In the genomic region with DNA sequence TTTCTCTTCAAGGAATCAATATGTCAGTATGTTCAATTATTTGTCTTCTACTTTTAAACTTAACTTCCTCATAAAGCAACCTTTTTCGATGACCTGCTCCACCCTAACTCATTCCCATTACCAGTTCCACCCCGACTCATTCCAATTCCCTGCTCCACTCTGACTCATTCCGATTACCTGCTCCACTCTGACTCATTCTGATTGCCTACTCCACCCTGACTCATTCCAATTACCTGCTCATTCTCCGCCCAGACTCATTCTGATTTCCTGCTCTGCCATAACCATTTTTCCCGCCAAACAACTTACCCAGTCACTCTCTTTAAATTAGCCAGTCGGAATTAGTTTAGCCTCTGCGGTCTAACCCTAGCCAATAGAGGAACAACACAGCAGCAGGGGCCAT, we compare ENCODE assay signal across 19 cellular contexts.
DNase-seq lines count a peak whose midpoint lies in the region; ATAC-seq, FAIRE-seq and TF ChIP-seq lines count a peak whose summit lies in the region.
"Had no signal": no experiment of that assay in that cellular context is flagged by ENCODE, and none has a peak within 500 bp of the region (broad histone marks: within the 10 kb centered on the region; RNA-seq: fewer than 3 reads in every experiment).

No MANE protein-coding gene starts in this region.

- no peaks in the 10 kb centered on the region for H3K36me3 Mint-ChIP-seq in astrocyte (ENCODE audit: low read depth, unreplicated experiment)

- H3K4me3 ChIP-seq in astrocyte (ENCODE audit: insufficient read depth, low read depth, low read length) (no peak overlapping the region), heart left ventricle (no peak overlapping the region)
- H3K4me3 ChIP-seq: testis had no signal

- H3K4me3 Mint-ChIP-seq in astrocyte (ENCODE audit: unreplicated experiment): no peak overlapping the region
- H3K4me3 Mint-ChIP-seq: B cell, IgD-negative memory B cell had no signal

- FAIRE-seq in astrocyte (lab: Jason Lieb, UNC) (no peak), D721Med (lab: Jason Lieb, UNC) (no peak)

- no peaks in the 10 kb centered on the region for H3K79me2 ChIP-seq in astrocyte (ENCODE audit: insufficient read depth, low read length)

- H3K9me3 ChIP-seq in astrocyte (ENCODE audit: insufficient read depth, low read depth, low read length): peaks cover 4% of the 10 kb centered on the region
- H3K9me3 ChIP-seq in heart left ventricle: peaks cover 0 to 31% (median 2%) of the 10 kb centered on the region in 12 donors
- H3K9me3 ChIP-seq: testis had no signal

- DNase-seq in Daoy (ENCODE audit: low read depth): peak; percentile 59
- peak; percentile 81 for DNase-seq in HT1080 (ENCODE audit: low read depth)
- peak; percentile 4 for DNase-seq in astrocyte (ENCODE audit: low read depth)
- DNase-seq in kidney tubule cell (ENCODE audit: low spot score): peak; percentile 81
- no peak for DNase-seq in DMS153 treated with DMSO at 0.1 percent for 48 hours (lab: John Stamatoyannopoulos, UW; ENCODE audit: unreplicated experiment)
- DNase-seq in heart left ventricle: no peak
- DNase-seq in D721Med (ENCODE audit: insufficient read length, low spot score): no peak
- DNase-seq: activated CD4-positive, alpha-beta T cell treated with anti-CD3 and anti-CD28 coated beads for 1 hour; activated gamma-delta T cell treated with Interleukin-2 at 50 U/mL for 16 hours; HCEC 1CT; NCI-H1092; NCI-H2107; SHP77 treated with DMSO at 0.1 percent for 48 hours; stimulated activated CD4-positive, alpha-beta T cell treated with anti-CD3 and anti-CD28 coated beads, Interleukin-2, amount 100 ng/mL, for 48 hours; testis had no signal

- no peak for ATAC-seq in HG03521 (IDR thresholded peaks at IDR 0.05; ENCODE audit: unreplicated experiment)
- ATAC-seq in heart left ventricle: no peak
- ATAC-seq: sciatic nerve had no signal

- H3K4me2 ChIP-seq in astrocyte (ENCODE audit: low read length): no peak overlapping the region

- TF ChIP-seq CTCF in astrocyte (IDR thresholded peaks at IDR 0.05; ENCODE audit: insufficient read depth, low read depth, low read length) (no peak), heart left ventricle (IDR thresholded peaks at IDR 0.05) (no peak), D721Med (IDR thresholded peaks at IDR 0.05; ENCODE audit: insufficient read depth, missing control alignments) (no peak)

- no peak overlapping the region for H3K9ac ChIP-seq in astrocyte (ENCODE audit: low read length)

- H3K4me1 Mint-ChIP-seq in astrocyte (ENCODE audit: low read depth, unreplicated experiment): no peaks in the 10 kb centered on the region
- H3K4me1 Mint-ChIP-seq: B cell had no signal

- H3K27ac ChIP-seq in astrocyte (ENCODE audit: low read depth, low read length): no peak overlapping the region
- H3K27ac ChIP-seq in heart left ventricle: no peak overlapping the region
- H3K27ac ChIP-seq: testis had no signal

- peaks cover 26% of the 10 kb centered on the region for H3K9me3 Mint-ChIP-seq in astrocyte (ENCODE audit: unreplicated experiment)

- WGBS in heart left ventricle, 4 donors: 93 to 98% (median 94%) methylated on average over 7 of the region's 7 CpGs

- H4K20me1 ChIP-seq in astrocyte (ENCODE audit: insufficient read depth, low read length): no peaks in the 10 kb centered on the region

- no peak overlapping the region for H3K27ac Mint-ChIP-seq in astrocyte (ENCODE audit: unreplicated experiment)
- H3K27ac Mint-ChIP-seq: B cell, IgD-negative memory B cell had no signal

- H3K27me3 ChIP-seq in astrocyte (ENCODE audit: insufficient read depth, low read length) (no peaks in the 10 kb centered on the region), heart left ventricle (no peaks in the 10 kb centered on the region)
- H3K27me3 ChIP-seq: testis had no signal

- H3K36me3 ChIP-seq in astrocyte (ENCODE audit: insufficient read depth, low read length): no peaks in the 10 kb centered on the region
- H3K36me3 ChIP-seq in heart left ventricle: no peaks in the 10 kb centered on the region

- no peak for TF ChIP-seq POLR2A in heart left ventricle (IDR thresholded peaks at IDR 0.05)

- no peaks in the 10 kb centered on the region for H3K4me1 ChIP-seq in astrocyte (ENCODE audit: insufficient read depth, low read length)
- H3K4me1 ChIP-seq in heart left ventricle: no peaks in the 10 kb centered on the region
- H3K4me1 ChIP-seq: testis had no signal

- H3K27me3 Mint-ChIP-seq in astrocyte (ENCODE audit: low read depth, unreplicated experiment): no peaks in the 10 kb centered on the region
- H3K27me3 Mint-ChIP-seq: B cell had no signal

- H2AFZ ChIP-seq in astrocyte (ENCODE audit: low read depth, low read length): no peak overlapping the region

- intact Hi-C loops in heart left ventricle (cut with DNase I): no loop called here

Comparison
In these comparisons a context has a peak if more than half of its experiments do, and no peak if none do; other contexts are left out.
1. DNase-seq: peak in Daoy (single experiment), HT1080 (single experiment), astrocyte (single experiment) and kidney tubule cell (single experiment); none in DMS153 treated with DMSO at 0.1 percent for 48 hours (single experiment), heart left ventricle (0 of 5) and D721Med (single experiment).